In the genomic region with DNA sequence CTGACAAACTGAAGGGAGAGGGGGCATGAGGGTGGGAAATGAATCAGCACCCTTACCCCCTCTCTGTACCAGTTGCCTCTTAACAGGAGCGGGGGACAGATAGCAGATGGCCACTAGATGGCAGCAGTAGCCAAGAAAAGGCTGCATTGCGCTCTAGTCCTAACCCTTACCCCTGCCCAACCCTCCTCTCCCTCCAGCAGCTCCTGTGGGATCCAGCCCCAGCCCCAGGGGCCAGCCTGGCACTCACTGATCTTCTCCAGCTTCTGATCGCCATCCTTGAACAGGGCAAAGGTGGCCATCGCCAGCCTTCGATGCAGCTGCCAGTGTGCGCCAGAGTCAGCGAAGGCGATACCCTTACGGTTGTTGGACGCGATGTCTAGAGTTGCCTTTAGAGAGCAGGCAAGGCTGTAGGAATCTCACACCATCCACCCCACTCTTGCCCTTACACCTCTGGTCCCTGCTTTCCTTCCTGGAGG, we compare ENCODE assay signal across 9 cellular contexts. TPM values are rescaled to one million over a fixed set of nuclear protein-coding genes. Genes with fewer than 3 reads are reported as not detected.
DNase-seq lines count a peak whose midpoint lies in the region; ATAC-seq and TF ChIP-seq lines count a peak whose summit lies in the region.
"Had no signal": no experiment of that assay in that cellular context is flagged by ENCODE, and none has a peak within 500 bp of the region (broad histone marks: within the 10 kb centered on the region; RNA-seq: fewer than 3 reads in every experiment).

No MANE protein-coding gene starts in this region.

- no peaks in the 10 kb centered on the region for H3K4me1 ChIP-seq in vagina

- TF ChIP-seq POLR2A in vagina (IDR thresholded peaks at IDR 0.05), result no peak

- H3K9me3 Mint-ChIP-seq in activated naive CD4-positive, alpha-beta T cell treated with anti-CD3 and anti-CD28 coated beads, Interleukin-2, amount 50 U/mL, for 72 hours, result peaks cover 0 to 6% of the 10 kb centered on the region in 2 donors

- no peak overlapping the region for H3K4me3 ChIP-seq in vagina
- H3K4me3 ChIP-seq: skin epidermis had no signal

- TF ChIP-seq CTCF in vagina (IDR thresholded peaks at IDR 0.05), result peak; percentile 68 to 83 (median 76)

- H3K36me3 ChIP-seq in vagina, result no peaks in the 10 kb centered on the region

- H3K27me3 ChIP-seq in vagina, result no peaks in the 10 kb centered on the region

- H3K27ac ChIP-seq in vagina, result no peak overlapping the region
- H3K27ac ChIP-seq: skin epidermis had no signal

- ATAC-seq in GM18861 (IDR thresholded peaks at IDR 0.05; ENCODE audit: unreplicated experiment) (peak; percentile 51), Right ventricle myocardium inferior (peak; percentile 95)
- ATAC-seq in activated naive CD4-positive, alpha-beta T cell treated with anti-CD3 and anti-CD28 coated beads, Interleukin-2, amount 50 U/mL, for 72 hours, result peak; percentile 99

- DNase-seq in ACHN (peak; percentile 76), NCI-H1092 treated with DMSO at 0.1 percent for 48 hours (lab: John Stamatoyannopoulos, UW) (peak; percentile 66), SKM-1 treated with dmso at 0.1 percent for 144 hours (lab: John Stamatoyannopoulos, UW; ENCODE audit: unreplicated experiment) (peak; percentile 70), Right ventricle myocardium inferior (ENCODE audit: missing footprints) (peak; percentile 73), posterior vena cava (ENCODE audit: low spot score) (peak; percentile 91), vagina (ENCODE audit: extremely low spot score in 2 of 2) (peak in 1 of 2 donors; percentile 84)
- peak; percentile 65 to 79 for DNase-seq in activated naive CD4-positive, alpha-beta T cell treated with anti-CD3 and anti-CD28 coated beads, Interleukin-2, amount 50 U/mL, for 72 hours (ENCODE audit: low spot score in 2 of 2)

- intact Hi-C loops in Right ventricle myocardium inferior (cut with DNase I) (loop anchor here (1.0 to 5.0 kb wide), 4 partner anchors 66 to 407 kb away; no protein-coding TSS in a partner anchor), posterior vena cava (cut with DNase I) (no loop called here), vagina (cut with DNase I) (loop anchor here (5.0 to 10.0 kb wide), 2 partner anchors 67 to 410 kb away; a partner anchor contains a TSS)

- H3K9me3 ChIP-seq in vagina, result no peaks in the 10 kb centered on the region

- in situ Hi-C loops in ACHN (cut with HindIII; ENCODE audit: low pct_ligation_motif_present, low pct_unique_long_range_greater_than_20kb, low sequenced_read_pairs), result no loop called here

- no peak overlapping the region for H3K27ac Mint-ChIP-seq in activated naive CD4-positive, alpha-beta T cell treated with anti-CD3 and anti-CD28 coated beads, Interleukin-2, amount 50 U/mL, for 72 hours

- H3K36me3 Mint-ChIP-seq in activated naive CD4-positive, alpha-beta T cell treated with anti-CD3 and anti-CD28 coated beads, Interleukin-2, amount 50 U/mL, for 72 hours, result peaks cover 0 to 9% of the 10 kb centered on the region in 2 donors

RNA-seq across cellular contexts. Expression of a gene that starts 2.2 kb away (rescaled TPM):
- not detected for total RNA-seq in activated naive CD4-positive, alpha-beta T cell treated with anti-CD3 and anti-CD28 coated beads, Interleukin-2, amount 50 U/mL, for 72 hours
- not detected for total RNA-seq in Right ventricle myocardium inferior
- 1 to 10 TPM in 1 of 2 donors, not detected in 1; 1.6 TPM for total RNA-seq in posterior vena cava
- total RNA-seq in vagina, result 43.2 TPM

RNA-seq across cellular contexts. Expression of a gene that starts 19.0 kb away (rescaled TPM):
- total RNA-seq in activated naive CD4-positive, alpha-beta T cell treated with anti-CD3 and anti-CD28 coated beads, Interleukin-2, amount 50 U/mL, for 72 hours, result 1 to 10 TPM; 8.8 to 9.7 TPM
- total RNA-seq in Right ventricle myocardium inferior (12.3 TPM), posterior vena cava (10 to 100 TPM; 17.1 to 20.0 TPM), vagina (36.6 TPM)

RNA-seq across cellular contexts. Expression of a gene that starts 34.2 kb away (rescaled TPM):
- not detected for total RNA-seq in activated naive CD4-positive, alpha-beta T cell treated with anti-CD3 and anti-CD28 coated beads, Interleukin-2, amount 50 U/mL, for 72 hours
- total RNA-seq in Right ventricle myocardium inferior, result 14.6 TPM
- 1 to 10 TPM in 1 of 2 donors, under 1 TPM in 1; 0.65 to 1.2 TPM for total RNA-seq in posterior vena cava
- 3.2 TPM for total RNA-seq in vagina

Comparison
In these comparisons a context has a peak if more than half of its experiments do, and no peak if none do; other contexts are left out.
1. RNA of a gene that starts 2.2 kb away (total RNA-seq): 43.2 TPM in vagina (single experiment); 1.6 TPM in posterior vena cava, not detected in activated naive CD4-positive, alpha-beta T cell treated with anti-CD3 and anti-CD28 coated beads, Interleukin-2, amount 50 U/mL, for 72 hours and not detected in Right ventricle myocardium inferior (single experiment); every median in the first group is over 10 times any median in the second.
2. intact Hi-C loops: an anchor here in Right ventricle myocardium inferior (1.0 to 5.0 kb wide) and vagina (5.0 to 10.0 kb wide); none called in posterior vena cava.
3. Peak in every context shown above with its lines, with median percentiles within 50 percentile points of each other: ATAC-seq.